In the genomic region with DNA sequence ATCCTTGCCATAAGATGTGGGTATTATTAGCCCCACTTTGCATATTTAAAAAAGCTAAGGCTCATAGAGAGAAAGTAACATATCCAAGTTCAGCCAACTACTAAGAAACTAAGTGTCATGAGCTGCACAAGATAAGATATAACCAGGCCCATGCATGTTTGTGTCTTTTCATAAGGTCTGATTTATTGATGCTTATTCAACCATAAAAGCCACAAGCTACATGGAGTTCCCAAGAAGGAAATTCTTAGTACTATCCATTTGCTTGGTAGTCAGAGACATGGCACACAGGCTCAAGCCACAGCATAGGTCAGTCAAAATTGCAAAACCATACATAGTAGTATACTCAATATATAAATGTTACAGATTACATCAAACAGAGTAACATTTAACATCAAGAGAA, we compare ENCODE assay signal across 20 cellular contexts.
"Had no signal": no experiment of that assay in that cellular context is flagged by ENCODE, and none has a peak within 500 bp of the region (broad histone marks: within the 10 kb centered on the region; RNA-seq: fewer than 3 reads in every experiment).

No MANE protein-coding gene starts in this region.

- DNase-seq: IMR-90, Karpas-422, KG1, MG63, NCI-H1092, NCI-H1105 treated with DMSO at 0.1 percent for 48 hours, NCI-H1436, NCI-H187, NCI-H2029, NCI-H2081 treated with DMSO at 0.1 percent for 48 hours, NCI-H2171, NCI-H226, NCI-H446, NCI-H510A, NCI-H524 treated with DMSO at 0.1 percent for 48 hours, NCI-H69, NCI-H774, Right ventricle myocardium superior, RPMI8226, SIG-M5 had no signal
